In the genomic region with DNA sequence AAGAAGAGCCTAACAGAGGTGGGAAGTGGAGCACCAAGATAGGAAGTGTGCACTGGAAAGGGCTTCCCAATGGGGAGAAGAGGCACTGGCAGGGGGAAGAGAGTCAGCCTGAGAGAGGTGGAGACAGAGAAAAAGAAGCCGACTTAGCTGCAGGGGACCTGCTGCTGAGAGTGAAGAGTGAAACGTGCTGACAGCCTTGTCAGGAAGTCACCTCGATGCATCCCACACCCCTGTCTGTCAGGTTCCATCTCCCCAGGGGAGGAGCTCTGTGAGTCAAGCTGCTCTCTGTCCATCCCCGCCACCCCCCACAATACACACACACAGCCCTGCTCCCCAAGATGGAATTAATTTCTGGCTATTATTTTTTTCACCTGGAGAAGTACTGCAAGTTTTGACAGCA, we compare ENCODE assay signal across 1 cellular context.
TF ChIP-seq lines count a peak whose summit lies in the region.

No MANE protein-coding gene starts in this region.

TF ChIP-seq in GM23338, 12 proteins besides CTCF, POLR2A, EP300 and RAD21:
- TF ChIP-seq, protein P1, sequence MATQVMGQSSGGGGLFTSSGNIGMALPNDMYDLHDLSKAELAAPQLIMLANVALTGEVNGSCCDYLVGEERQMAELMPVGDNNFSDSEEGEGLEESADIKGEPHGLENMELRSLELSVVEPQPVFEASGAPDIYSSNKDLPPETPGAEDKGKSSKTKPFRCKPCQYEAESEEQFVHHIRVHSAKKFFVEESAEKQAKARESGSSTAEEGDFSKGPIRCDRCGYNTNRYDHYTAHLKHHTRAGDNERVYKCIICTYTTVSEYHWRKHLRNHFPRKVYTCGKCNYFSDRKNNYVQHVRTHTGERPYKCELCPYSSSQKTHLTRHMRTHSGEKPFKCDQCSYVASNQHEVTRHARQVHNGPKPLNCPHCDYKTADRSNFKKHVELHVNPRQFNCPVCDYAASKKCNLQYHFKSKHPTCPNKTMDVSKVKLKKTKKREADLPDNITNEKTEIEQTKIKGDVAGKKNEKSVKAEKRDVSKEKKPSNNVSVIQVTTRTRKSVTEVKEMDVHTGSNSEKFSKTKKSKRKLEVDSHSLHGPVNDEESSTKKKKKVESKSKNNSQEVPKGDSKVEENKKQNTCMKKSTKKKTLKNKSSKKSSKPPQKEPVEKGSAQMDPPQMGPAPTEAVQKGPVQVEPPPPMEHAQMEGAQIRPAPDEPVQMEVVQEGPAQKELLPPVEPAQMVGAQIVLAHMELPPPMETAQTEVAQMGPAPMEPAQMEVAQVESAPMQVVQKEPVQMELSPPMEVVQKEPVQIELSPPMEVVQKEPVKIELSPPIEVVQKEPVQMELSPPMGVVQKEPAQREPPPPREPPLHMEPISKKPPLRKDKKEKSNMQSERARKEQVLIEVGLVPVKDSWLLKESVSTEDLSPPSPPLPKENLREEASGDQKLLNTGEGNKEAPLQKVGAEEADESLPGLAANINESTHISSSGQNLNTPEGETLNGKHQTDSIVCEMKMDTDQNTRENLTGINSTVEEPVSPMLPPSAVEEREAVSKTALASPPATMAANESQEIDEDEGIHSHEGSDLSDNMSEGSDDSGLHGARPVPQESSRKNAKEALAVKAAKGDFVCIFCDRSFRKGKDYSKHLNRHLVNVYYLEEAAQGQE (IDR thresholded peaks at IDR 0.05; ENCODE audit: unreplicated experiment), result no peak
- no peak for TF ChIP-seq CREB1 (CRISPR knock-in tag; IDR thresholded peaks at IDR 0.05; ENCODE audit: low read depth)
